Comparison of ENCODE assay signal across 1 cellular context in genomic region chr13:93472897-93473296, GRCh38.
TF ChIP-seq lines count a peak whose summit lies in the region.

No MANE protein-coding gene starts in this region.

TF ChIP-seq in H1, 55 proteins besides CTCF, POLR2A, EP300 and RAD21 (continued from another document):
- TF ChIP-seq TBP (IDR thresholded peaks at IDR 0.05; ENCODE audit: low read depth, low read length) (no peak), SIRT6 (IDR thresholded peaks at IDR 0.05; ENCODE audit: low read length) (no peak), RXRA (IDR thresholded peaks at IDR 0.05; ENCODE audit: insufficient read depth, low read depth, low read length) (no peak), ASH2L (IDR thresholded peaks at IDR 0.05; ENCODE audit: low read length) (no peak), ATF2 (IDR thresholded peaks at IDR 0.05; ENCODE audit: low read length) (no peak), CTBP2 (IDR thresholded peaks at IDR 0.05; ENCODE audit: borderline replicate concordance, insufficient read depth, insufficient read length, low read length) (no peak)
